1 cellular context compared by ENCODE assay signal in genomic region chr3:52685285-52685704, GRCh38.
A peak's percentile ranks its signal among the peaks of the same experiment; 100 is the strongest.
TF ChIP-seq lines count a peak whose summit lies in the region.

No MANE protein-coding gene starts in this region.

TF ChIP-seq in GM12878, 131 proteins besides CTCF, POLR2A, EP300 and RAD21 (continues in another document):
- TF ChIP-seq NBN (IDR thresholded peaks at IDR 0.05) (peak; percentile 12), BHLHE40 (IDR thresholded peaks at IDR 0.05; ENCODE audit: borderline replicate concordance in 1 of 2, low read depth in 2 of 2, low read length in 1 of 2) (0 out of 4 replicates have a peak, but pooled peaks of 1 of the 2 experiments have one; percentile 26), CBFB (IDR thresholded peaks at IDR 0.05; ENCODE audit: low read depth) (0 out of 2 replicates have a peak, but pooled peaks have one; percentile 51), ZBED1 (IDR thresholded peaks at IDR 0.05; ENCODE audit: borderline replicate concordance) (peak; percentile 51; the same call in 1 of the 2 replicates), ETV6 (conservative IDR thresholded peaks at IDR 0.05 in 1 of 2, IDR thresholded peaks at IDR 0.05 in 1 of 2; ENCODE audit: borderline replicate concordance in 1 of 2, low read depth in 1 of 2) (peak in 1 of 2 experiments; percentile 9; a peak in 1 of 4 replicates), POLR2AphosphoS5 (IDR thresholded peaks at IDR 0.05; ENCODE audit: low read length) (peak; percentile 38; the same call in 1 of the 2 replicates), TARDBP (IDR thresholded peaks at IDR 0.05; ENCODE audit: borderline replicate concordance) (no peak), PAX5 (IDR thresholded peaks at IDR 0.05; ENCODE audit: borderline replicate concordance, low read depth, low read length) (0 out of 2 replicates have a peak, but pooled peaks have one; percentile 14), ZNF622 (IDR thresholded peaks at IDR 0.05) (no peak), CREB1 (IDR thresholded peaks at IDR 0.05; ENCODE audit: low read depth) (0 out of 2 replicates have a peak, but pooled peaks have one; percentile 54), IKZF2 (IDR thresholded peaks at IDR 0.05) (peak; percentile 51 to 64; a peak in 1 of 4 replicates), TCF12 (IDR thresholded peaks at IDR 0.05; ENCODE audit: low read depth, low read length) (peak; percentile 78), IRF3 (IDR thresholded peaks at IDR 0.05) (no peak), EED (IDR thresholded peaks at IDR 0.05; ENCODE audit: low read depth) (peak; percentile 65), RUNX3 (IDR thresholded peaks at IDR 0.05; ENCODE audit: low read length) (peak; percentile 82), HDAC6 (IDR thresholded peaks at IDR 0.05; ENCODE audit: unreplicated experiment) (peak; percentile 11), EGR1 (IDR thresholded peaks at IDR 0.05; ENCODE audit: borderline replicate concordance in 1 of 2, low read depth in 2 of 2, low read length in 2 of 2) (peak in 1 of 2 experiments; percentile 7; a peak in 1 of 3 replicates), MLLT1 (IDR thresholded peaks at IDR 0.05) (peak; percentile 76), PKNOX1 (IDR thresholded peaks at IDR 0.05) (peak; percentile 39; the same call in 1 of the 2 replicates), TBL1XR1 (IDR thresholded peaks at IDR 0.05; ENCODE audit: low read depth, low read length) (no peak), RELB (IDR thresholded peaks at IDR 0.05; ENCODE audit: low read depth) (peak; percentile 85), ZNF384 (IDR thresholded peaks at IDR 0.05; ENCODE audit: borderline replicate concordance, low read depth, low read length) (no peak; the same call in 1 of the 2 replicates), SMC3 (IDR thresholded peaks at IDR 0.05; ENCODE audit: borderline replicate concordance, low read length) (no peak), SREBF2 (IDR thresholded peaks at IDR 0.05; ENCODE audit: low read length) (no peak), RB1 (IDR thresholded peaks at IDR 0.05; ENCODE audit: borderline replicate concordance) (peak; percentile 42; the same call in 1 of the 2 replicates), NFYA (IDR thresholded peaks at IDR 0.05; ENCODE audit: borderline replicate concordance, low read depth, low read length) (no peak)
- TF ChIP-seq, protein P1, sequence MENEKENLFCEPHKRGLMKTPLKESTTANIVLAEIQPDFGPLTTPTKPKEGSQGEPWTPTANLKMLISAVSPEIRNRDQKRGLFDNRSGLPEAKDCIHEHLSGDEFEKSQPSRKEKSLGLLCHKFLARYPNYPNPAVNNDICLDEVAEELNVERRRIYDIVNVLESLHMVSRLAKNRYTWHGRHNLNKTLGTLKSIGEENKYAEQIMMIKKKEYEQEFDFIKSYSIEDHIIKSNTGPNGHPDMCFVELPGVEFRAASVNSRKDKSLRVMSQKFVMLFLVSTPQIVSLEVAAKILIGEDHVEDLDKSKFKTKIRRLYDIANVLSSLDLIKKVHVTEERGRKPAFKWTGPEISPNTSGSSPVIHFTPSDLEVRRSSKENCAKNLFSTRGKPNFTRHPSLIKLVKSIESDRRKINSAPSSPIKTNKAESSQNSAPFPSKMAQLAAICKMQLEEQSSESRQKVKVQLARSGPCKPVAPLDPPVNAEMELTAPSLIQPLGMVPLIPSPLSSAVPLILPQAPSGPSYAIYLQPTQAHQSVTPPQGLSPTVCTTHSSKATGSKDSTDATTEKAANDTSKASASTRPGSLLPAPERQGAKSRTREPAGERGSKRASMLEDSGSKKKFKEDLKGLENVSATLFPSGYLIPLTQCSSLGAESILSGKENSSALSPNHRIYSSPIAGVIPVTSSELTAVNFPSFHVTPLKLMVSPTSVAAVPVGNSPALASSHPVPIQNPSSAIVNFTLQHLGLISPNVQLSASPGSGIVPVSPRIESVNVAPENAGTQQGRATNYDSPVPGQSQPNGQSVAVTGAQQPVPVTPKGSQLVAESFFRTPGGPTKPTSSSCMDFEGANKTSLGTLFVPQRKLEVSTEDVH (IDR thresholded peaks at IDR 0.05; ENCODE audit: low read depth, partially characterized antibody) = peak; percentile 66
- TF ChIP-seq, protein P2, sequence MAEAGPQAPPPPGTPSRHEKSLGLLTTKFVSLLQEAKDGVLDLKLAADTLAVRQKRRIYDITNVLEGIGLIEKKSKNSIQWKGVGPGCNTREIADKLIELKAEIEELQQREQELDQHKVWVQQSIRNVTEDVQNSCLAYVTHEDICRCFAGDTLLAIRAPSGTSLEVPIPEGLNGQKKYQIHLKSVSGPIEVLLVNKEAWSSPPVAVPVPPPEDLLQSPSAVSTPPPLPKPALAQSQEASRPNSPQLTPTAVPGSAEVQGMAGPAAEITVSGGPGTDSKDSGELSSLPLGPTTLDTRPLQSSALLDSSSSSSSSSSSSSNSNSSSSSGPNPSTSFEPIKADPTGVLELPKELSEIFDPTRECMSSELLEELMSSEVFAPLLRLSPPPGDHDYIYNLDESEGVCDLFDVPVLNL (IDR thresholded peaks at IDR 0.05; ENCODE audit: low read depth, low read length) = 0 out of 2 replicates have a peak, but pooled peaks have one; percentile 53
- TF ChIP-seq, protein P3, sequence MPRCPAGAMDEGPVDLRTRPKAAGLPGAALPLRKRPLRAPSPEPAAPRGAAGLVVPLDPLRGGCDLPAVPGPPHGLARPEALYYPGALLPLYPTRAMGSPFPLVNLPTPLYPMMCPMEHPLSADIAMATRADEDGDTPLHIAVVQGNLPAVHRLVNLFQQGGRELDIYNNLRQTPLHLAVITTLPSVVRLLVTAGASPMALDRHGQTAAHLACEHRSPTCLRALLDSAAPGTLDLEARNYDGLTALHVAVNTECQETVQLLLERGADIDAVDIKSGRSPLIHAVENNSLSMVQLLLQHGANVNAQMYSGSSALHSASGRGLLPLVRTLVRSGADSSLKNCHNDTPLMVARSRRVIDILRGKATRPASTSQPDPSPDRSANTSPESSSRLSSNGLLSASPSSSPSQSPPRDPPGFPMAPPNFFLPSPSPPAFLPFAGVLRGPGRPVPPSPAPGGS (IDR thresholded peaks at IDR 0.05; ENCODE audit: borderline replicate concordance, insufficient read depth, low read depth, low read length, poor library complexity, severe bottlenecking) = no peak
- TF ChIP-seq, protein P4, sequence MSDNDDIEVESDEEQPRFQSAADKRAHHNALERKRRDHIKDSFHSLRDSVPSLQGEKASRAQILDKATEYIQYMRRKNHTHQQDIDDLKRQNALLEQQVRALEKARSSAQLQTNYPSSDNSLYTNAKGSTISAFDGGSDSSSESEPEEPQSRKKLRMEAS (IDR thresholded peaks at IDR 0.05; ENCODE audit: low read depth, low read length) = no peak
- TF ChIP-seq, protein P5, sequence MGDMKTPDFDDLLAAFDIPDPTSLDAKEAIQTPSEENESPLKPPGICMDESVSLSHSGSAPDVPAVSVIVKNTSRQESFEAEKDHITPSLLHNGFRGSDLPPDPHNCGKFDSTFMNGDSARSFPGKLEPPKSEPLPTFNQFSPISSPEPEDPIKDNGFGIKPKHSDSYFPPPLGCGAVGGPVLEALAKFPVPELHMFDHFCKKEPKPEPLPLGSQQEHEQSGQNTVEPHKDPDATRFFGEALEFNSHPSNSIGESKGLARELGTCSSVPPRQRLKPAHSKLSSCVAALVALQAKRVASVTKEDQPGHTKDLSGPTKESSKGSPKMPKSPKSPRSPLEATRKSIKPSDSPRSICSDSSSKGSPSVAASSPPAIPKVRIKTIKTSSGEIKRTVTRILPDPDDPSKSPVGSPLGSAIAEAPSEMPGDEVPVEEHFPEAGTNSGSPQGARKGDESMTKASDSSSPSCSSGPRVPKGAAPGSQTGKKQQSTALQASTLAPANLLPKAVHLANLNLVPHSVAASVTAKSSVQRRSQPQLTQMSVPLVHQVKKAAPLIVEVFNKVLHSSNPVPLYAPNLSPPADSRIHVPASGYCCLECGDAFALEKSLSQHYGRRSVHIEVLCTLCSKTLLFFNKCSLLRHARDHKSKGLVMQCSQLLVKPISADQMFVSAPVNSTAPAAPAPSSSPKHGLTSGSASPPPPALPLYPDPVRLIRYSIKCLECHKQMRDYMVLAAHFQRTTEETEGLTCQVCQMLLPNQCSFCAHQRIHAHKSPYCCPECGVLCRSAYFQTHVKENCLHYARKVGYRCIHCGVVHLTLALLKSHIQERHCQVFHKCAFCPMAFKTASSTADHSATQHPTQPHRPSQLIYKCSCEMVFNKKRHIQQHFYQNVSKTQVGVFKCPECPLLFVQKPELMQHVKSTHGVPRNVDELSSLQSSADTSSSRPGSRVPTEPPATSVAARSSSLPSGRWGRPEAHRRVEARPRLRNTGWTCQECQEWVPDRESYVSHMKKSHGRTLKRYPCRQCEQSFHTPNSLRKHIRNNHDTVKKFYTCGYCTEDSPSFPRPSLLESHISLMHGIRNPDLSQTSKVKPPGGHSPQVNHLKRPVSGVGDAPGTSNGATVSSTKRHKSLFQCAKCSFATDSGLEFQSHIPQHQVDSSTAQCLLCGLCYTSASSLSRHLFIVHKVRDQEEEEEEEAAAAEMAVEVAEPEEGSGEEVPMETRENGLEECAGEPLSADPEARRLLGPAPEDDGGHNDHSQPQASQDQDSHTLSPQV (IDR thresholded peaks at IDR 0.05) = no peak
- TF ChIP-seq, protein P6, sequence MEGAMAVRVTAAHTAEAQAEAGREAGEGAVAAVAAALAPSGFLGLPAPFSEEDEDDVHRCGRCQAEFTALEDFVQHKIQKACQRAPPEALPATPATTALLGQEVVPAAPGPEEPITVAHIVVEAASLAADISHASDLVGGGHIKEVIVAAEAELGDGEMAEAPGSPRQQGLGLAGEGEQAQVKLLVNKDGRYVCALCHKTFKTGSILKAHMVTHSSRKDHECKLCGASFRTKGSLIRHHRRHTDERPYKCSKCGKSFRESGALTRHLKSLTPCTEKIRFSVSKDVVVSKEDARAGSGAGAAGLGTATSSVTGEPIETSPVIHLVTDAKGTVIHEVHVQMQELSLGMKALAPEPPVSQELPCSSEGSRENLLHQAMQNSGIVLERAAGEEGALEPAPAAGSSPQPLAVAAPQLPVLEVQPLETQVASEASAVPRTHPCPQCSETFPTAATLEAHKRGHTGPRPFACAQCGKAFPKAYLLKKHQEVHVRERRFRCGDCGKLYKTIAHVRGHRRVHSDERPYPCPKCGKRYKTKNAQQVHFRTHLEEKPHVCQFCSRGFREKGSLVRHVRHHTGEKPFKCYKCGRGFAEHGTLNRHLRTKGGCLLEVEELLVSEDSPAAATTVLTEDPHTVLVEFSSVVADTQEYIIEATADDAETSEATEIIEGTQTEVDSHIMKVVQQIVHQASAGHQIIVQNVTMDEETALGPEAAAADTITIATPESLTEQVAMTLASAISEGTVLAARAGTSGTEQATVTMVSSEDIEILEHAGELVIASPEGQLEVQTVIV (IDR thresholded peaks at IDR 0.05; ENCODE audit: borderline replicate concordance, partially characterized antibody) = peak; percentile 25
